In genomic region chr4:73011629-73011985, GRCh38 we compare ENCODE assay signal across 25 cellular contexts.
"Had no signal": no experiment of that assay in that cellular context is flagged by ENCODE, and none has a peak within 500 bp of the region (broad histone marks: within the 10 kb centered on the region; RNA-seq: fewer than 3 reads in every experiment).

No MANE protein-coding gene starts in this region.

- ATAC-seq: HepG2 had no signal

- H3K4me1 ChIP-seq: SJSA1 had no signal

- H3K36me3 ChIP-seq: MG63, SJSA1 had no signal

- FAIRE-seq: HepG2, RCC 7860 had no signal

- H3K27me3 ChIP-seq: MG63, SJSA1 had no signal

- DNase-seq: IMR-90, Karpas-422, KG1, MG63, NCI-H1092, NCI-H1105 treated with DMSO at 0.1 percent for 48 hours, NCI-H1417 treated with DMSO at 0.1 percent for 48 hours, NCI-H146, NCI-H1694 treated with DMSO at 0.1 percent for 48 hours, NCI-H1930, NCI-H2081 treated with DMSO at 0.1 percent for 48 hours, NCI-H2171, NCI-H226, NCI-H446, NCI-H510A, NCI-H524 treated with DMSO at 0.1 percent for 48 hours, NCI-H69, NCI-H774, Right ventricle myocardium superior, RPMI8226, SIG-M5 had no signal

- H3K4me3 ChIP-seq: MG63, SJSA1, SK-N-MC had no signal

- H3K27ac ChIP-seq: SJSA1, SK-N-MC had no signal

- H3K9me3 ChIP-seq: MG63, SJSA1 had no signal
